In genomic region chr14:20613094-20614037, GRCh38 we compare ENCODE assay signal across 8 cellular contexts. TPM values are rescaled to one million over a fixed set of nuclear protein-coding genes. Genes with fewer than 3 reads are reported as not detected.
DNase-seq lines count a peak whose midpoint lies in the region; ATAC-seq and TF ChIP-seq lines count a peak whose summit lies in the region.

No MANE protein-coding gene starts in this region.

- no peak for TF ChIP-seq EP300 in upper lobe of left lung (IDR thresholded peaks at IDR 0.05)

- H3K9me3 ChIP-seq in heart left ventricle (no peaks in the 10 kb centered on the region), upper lobe of left lung (no peaks in the 10 kb centered on the region)

- H3K9me3 Mint-ChIP-seq in activated naive CD8-positive, alpha-beta T cell treated with anti-CD3 and anti-CD28 coated beads, Interleukin-2, amount 50 U/mL, for 24 hours, result no peaks in the 10 kb centered on the region

- TF ChIP-seq CTCF in GM10266 (IDR thresholded peaks at IDR 0.05; ENCODE audit: control insufficient read depth, insufficient read depth, low read depth, missing control alignments) (peak; percentile 60), heart left ventricle (IDR thresholded peaks at IDR 0.05) (peak; percentile 38 to 86 (median 74)), upper lobe of left lung (IDR thresholded peaks at IDR 0.05) (peak; percentile 60 to 97 (median 88))

- TF ChIP-seq POLR2A in heart left ventricle (IDR thresholded peaks at IDR 0.05) (no peak), upper lobe of left lung (IDR thresholded peaks at IDR 0.05) (no peak)

- ATAC-seq in HG02642 (IDR thresholded peaks at IDR 0.05; ENCODE audit: poor library complexity, unreplicated experiment), result peak; percentile 74
- peak; percentile 90 for ATAC-seq in activated naive CD8-positive, alpha-beta T cell treated with anti-CD3 and anti-CD28 coated beads, Interleukin-2, amount 50 U/mL, for 24 hours
- peak; percentile 79 to 89 (median 85) for ATAC-seq in heart left ventricle
- ATAC-seq in upper lobe of left lung (ENCODE audit: low FRiP score in 2 of 2), result peak; percentile 86 to 94

- intact Hi-C loops in heart left ventricle (cut with DNase I), result loop anchor here (1.0 to 10.0 kb wide), 16 partner anchors 12 to 481 kb away; partner anchors contain the start of genes APEX1 (in 2 of the 10), CCNB1IP1 (in 2 of the 10), RNASE4 (in 2 of the 10) and ZNF219 (in 2 of the 10)

- peaks cover 6% of the 10 kb centered on the region for H3K4me1 Mint-ChIP-seq in activated naive CD8-positive, alpha-beta T cell treated with anti-CD3 and anti-CD28 coated beads, Interleukin-2, amount 50 U/mL, for 24 hours

- DNase-seq in GM10266 (ENCODE audit: extremely low spot score), result peak; percentile 75
- DNase-seq in NCI-H1092 treated with DMSO at 0.1 percent for 48 hours (lab: John Stamatoyannopoulos, UW), result peak; percentile 88
- peak; percentile 75 for DNase-seq in SKM-1 treated with dmso at 0.1 percent for 144 hours (lab: John Stamatoyannopoulos, UW; ENCODE audit: unreplicated experiment)
- DNase-seq in activated naive CD8-positive, alpha-beta T cell treated with anti-CD3 and anti-CD28 coated beads, Interleukin-2, amount 50 U/mL, for 24 hours, result peak; percentile 83
- DNase-seq in heart left ventricle, result peak; percentile 67 to 84 (median 81)
- DNase-seq in pons (ENCODE audit: low spot score), result peak; percentile 94
- DNase-seq in upper lobe of left lung, result peak; percentile 74 to 82

- H3K27ac ChIP-seq in heart left ventricle, result peak overlapping the region in 10 of 12 donors; percentile 21 to 82 (median 59)
- H3K27ac ChIP-seq in upper lobe of left lung, result peak overlapping the region; percentile 54 to 77 (median 72)

- H3K27ac Mint-ChIP-seq in activated naive CD8-positive, alpha-beta T cell treated with anti-CD3 and anti-CD28 coated beads, Interleukin-2, amount 50 U/mL, for 24 hours, result no peak overlapping the region

- H3K36me3 Mint-ChIP-seq in activated naive CD8-positive, alpha-beta T cell treated with anti-CD3 and anti-CD28 coated beads, Interleukin-2, amount 50 U/mL, for 24 hours (ENCODE audit: low read depth), result no peaks in the 10 kb centered on the region

- peak overlapping the region; percentile 15 to 74 (median 58) for H3K4me3 ChIP-seq in heart left ventricle
- H3K4me3 ChIP-seq in upper lobe of left lung, result peak overlapping the region; percentile 1 to 58 (median 48)

- H3K36me3 ChIP-seq in heart left ventricle (no peaks in the 10 kb centered on the region), upper lobe of left lung (no peaks in the 10 kb centered on the region)

- no peaks in the 10 kb centered on the region for H3K27me3 Mint-ChIP-seq in activated naive CD8-positive, alpha-beta T cell treated with anti-CD3 and anti-CD28 coated beads, Interleukin-2, amount 50 U/mL, for 24 hours

- H3K4me3 Mint-ChIP-seq in activated naive CD8-positive, alpha-beta T cell treated with anti-CD3 and anti-CD28 coated beads, Interleukin-2, amount 50 U/mL, for 24 hours, result no peak overlapping the region

- 1% methylated on average over 33 to 34 of the region's 34 CpGs for WGBS in heart left ventricle, 4 donors
- 0 to 1% methylated on average over 26 to 34 of the region's 34 CpGs for WGBS in upper lobe of left lung, 2 donors

- H3K27me3 ChIP-seq in heart left ventricle (peaks cover 0 to 3% (median 0%) of the 10 kb centered on the region in 9 donors), upper lobe of left lung (no peaks in the 10 kb centered on the region)

- H3K4me1 ChIP-seq in heart left ventricle (peaks cover 0 to 60% (median 7%) of the 10 kb centered on the region in 12 donors), upper lobe of left lung (peaks cover 0 to 29% (median 12%) of the 10 kb centered on the region in 4 donors)

RNA-seq across cellular contexts. Expression of gene RNASE12, which starts 22.2 kb away (rescaled TPM):
- total RNA-seq in heart left ventricle, result not detected
- polyA plus RNA-seq in heart left ventricle, result not detected
- not detected for total RNA-seq in upper lobe of left lung

RNA-seq across cellular contexts. Expression of gene RNASE11, which starts 25.6 kb away (rescaled TPM):
- total RNA-seq in heart left ventricle (not detected), upper lobe of left lung (not detected)
- polyA plus RNA-seq in heart left ventricle, result not detected

RNA-seq across cellular contexts. Expression of gene OR6S1, which starts 28.1 kb away (rescaled TPM):
- total RNA-seq in heart left ventricle, result not detected
- polyA plus RNA-seq in heart left ventricle, result not detected
- total RNA-seq in upper lobe of left lung, result not detected

RNA-seq across cellular contexts. Expression of gene RNASE9, which starts 52.5 kb away (rescaled TPM):
- total RNA-seq in heart left ventricle (not detected), upper lobe of left lung (not detected)
- not detected for polyA plus RNA-seq in heart left ventricle

Comparison
In these comparisons a context has a peak if more than half of its experiments do, and no peak if none do; other contexts are left out.
1. Peak in every context shown above with its lines: DNase-seq, ATAC-seq, H3K4me3 ChIP-seq and H3K27ac ChIP-seq.